Comparison of ENCODE assay signal across 20 cellular contexts in genomic region chr3:110579841-110580550, GRCh38.
A peak's percentile ranks its signal among the peaks of the same experiment; 100 is the strongest.
DNase-seq lines count a peak whose midpoint lies in the region; ATAC-seq and TF ChIP-seq lines count a peak whose summit lies in the region.
"Had no signal": no experiment of that assay in that cellular context is flagged by ENCODE, and none has a peak within 500 bp of the region (broad histone marks: within the 10 kb centered on the region; RNA-seq: fewer than 3 reads in every experiment).

No MANE protein-coding gene starts in this region.

- H3K4me3 ChIP-seq in right cardiac atrium (ENCODE audit: low read length): no peak overlapping the region
- H3K4me3 ChIP-seq: colonic mucosa, K562, PC-9, skin epidermis, vagina had no signal

- H3K27ac ChIP-seq in right cardiac atrium (ENCODE audit: low read length): no peak overlapping the region
- H3K27ac ChIP-seq: colonic mucosa, neutrophil, PC-9, skin epidermis, vagina had no signal

- H3K27me3 ChIP-seq in right cardiac atrium (ENCODE audit: control insufficient read depth, insufficient read depth): no peaks in the 10 kb centered on the region
- H3K27me3 ChIP-seq: colonic mucosa, neutrophil, vagina had no signal

- DNase-seq in A172 (ENCODE audit: low spot score) (peak; percentile 65), HS-5 (ENCODE audit: low read depth) (peak; percentile 31), astrocyte of the hippocampus (ENCODE audit: low read depth, low spot score) (peak; percentile 78), inferior parietal cortex (ENCODE audit: extremely low spot score) (peak; percentile 9), right cardiac atrium (no peak), GM13977 (ENCODE audit: low spot score) (no peak), D341Med (ENCODE audit: low spot score) (no peak), foreskin melanocyte (no peak)
- DNase-seq: ACHN; activated CD4-positive, alpha-beta T cell treated with anti-CD3 and anti-CD28 coated beads for 1 hour; activated CD8-positive, alpha-beta memory T cell treated with anti-CD3 and anti-CD28 coated beads, Interleukin-2, amount 50 U/mL, for 48 hours; colonic mucosa; NCI-H446 treated with DMSO at 0.1 percent for 48 hours; PC-9; stimulated activated naive CD4-positive, alpha-beta T cell had no signal

- no peak for ATAC-seq in right cardiac atrium
- ATAC-seq: activated naive CD4-positive, alpha-beta T cell treated with anti-CD3 and anti-CD28 coated beads, Interleukin-2, amount 50 U/mL, for 72 hours; K562 had no signal

- in situ Hi-C loops in GM13977 (cut with MboI; ENCODE audit: low pct_unique_long_range_greater_than_20kb, low sequenced_read_pairs, unreplicated experiment): no loop called here

- no peaks in the 10 kb centered on the region for H3K4me1 ChIP-seq in right cardiac atrium (ENCODE audit: control insufficient read depth, insufficient read depth, low read length)
- H3K4me1 ChIP-seq: colonic mucosa, vagina had no signal

- no peaks in the 10 kb centered on the region for H3K9me3 ChIP-seq in right cardiac atrium (ENCODE audit: control insufficient read depth, low read length)
- H3K9me3 ChIP-seq: colonic mucosa, neutrophil, vagina had no signal

- 82% methylated on average over 4 of the region's 4 CpGs for WGBS in right cardiac atrium

- intact Hi-C loops in right cardiac atrium (cut with DNase I): no loop called here

- no peak for TF ChIP-seq CTCF in GM13977 (IDR thresholded peaks at IDR 0.05; ENCODE audit: extremely low read depth, insufficient read depth, missing control alignments)

Comparison
In these comparisons a context has a peak if more than half of its experiments do, and no peak if none do; other contexts are left out.
1. DNase-seq: peak in A172 (single experiment), HS-5 (single experiment), astrocyte of the hippocampus (single experiment) and inferior parietal cortex (single experiment); none in right cardiac atrium (0 of 3), GM13977 (single experiment), D341Med (single experiment) and foreskin melanocyte (single experiment).